22 cellular contexts compared by ENCODE assay signal in genomic region chr7:74560081-74560719, GRCh38.
"Had no signal": no experiment of that assay in that cellular context is flagged by ENCODE, and none has a peak within 500 bp of the region (broad histone marks: within the 10 kb centered on the region; RNA-seq: fewer than 3 reads in every experiment).

No MANE protein-coding gene starts in this region.

- ATAC-seq: Panc1, PC-3 had no signal

- H3K27me3 ChIP-seq: SJSA1 had no signal

- DNase-seq: IMR-90; KBM-7; MV-4-11; NCI-H1048; NCI-H1105; NCI-H1417; NCI-H146; NCI-H1694 treated with DMSO at 0.1 percent for 48 hours; NCI-H1930; NCI-H2081; NCI-H2107; NCI-H2227 treated with DMSO at 0.1 percent for 48 hours; NCI-H524 treated with DMSO at 0.1 percent for 48 hours; NCI-H69; NCI-H774; NK-92 treated with Interleukin-12 subunit alpha and Interleukin-12 subunit beta, amount 100 ng/mL, for 24 hours; PC-3; Right ventricle myocardium superior; SIG-M5 had no signal

- H3K27ac ChIP-seq: SJSA1, SK-N-MC had no signal

- H3K4me1 ChIP-seq: SJSA1 had no signal

- H3K9me3 ChIP-seq: SJSA1 had no signal

- H3K4me3 ChIP-seq: SJSA1, SK-N-MC had no signal
